1 cellular context compared by ENCODE assay signal in the genomic region with DNA sequence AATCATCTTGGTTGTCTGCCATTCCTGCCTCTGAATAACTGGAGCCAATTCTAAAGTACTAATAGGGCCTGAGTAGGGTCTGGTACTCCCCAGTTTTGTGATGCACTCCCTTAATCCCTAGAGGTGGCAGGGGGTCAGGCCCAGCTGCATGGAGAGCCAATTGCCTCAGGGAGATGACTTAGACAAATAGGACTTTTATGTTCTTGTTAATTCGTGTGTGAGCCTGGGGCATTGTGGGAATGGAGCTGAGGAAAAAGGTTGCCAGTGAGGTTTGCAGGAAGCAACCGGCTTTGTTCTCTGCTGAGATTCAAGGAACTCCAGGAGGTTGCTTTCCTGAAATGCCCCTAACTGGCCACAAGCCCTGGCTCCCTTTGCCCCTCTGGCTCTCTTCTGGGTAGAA.
TF ChIP-seq lines count a peak whose summit lies in the region.

No MANE protein-coding gene starts in this region.

TF ChIP-seq in GM23338, 12 proteins besides CTCF, POLR2A, EP300 and RAD21 (continued from another document):
- TF ChIP-seq STAT1 (IDR thresholded peaks at IDR 0.05; ENCODE audit: unreplicated experiment) = no peak
- no peak for TF ChIP-seq JUNB (IDR thresholded peaks at IDR 0.05; ENCODE audit: unreplicated experiment)
- TF ChIP-seq, protein P1, sequence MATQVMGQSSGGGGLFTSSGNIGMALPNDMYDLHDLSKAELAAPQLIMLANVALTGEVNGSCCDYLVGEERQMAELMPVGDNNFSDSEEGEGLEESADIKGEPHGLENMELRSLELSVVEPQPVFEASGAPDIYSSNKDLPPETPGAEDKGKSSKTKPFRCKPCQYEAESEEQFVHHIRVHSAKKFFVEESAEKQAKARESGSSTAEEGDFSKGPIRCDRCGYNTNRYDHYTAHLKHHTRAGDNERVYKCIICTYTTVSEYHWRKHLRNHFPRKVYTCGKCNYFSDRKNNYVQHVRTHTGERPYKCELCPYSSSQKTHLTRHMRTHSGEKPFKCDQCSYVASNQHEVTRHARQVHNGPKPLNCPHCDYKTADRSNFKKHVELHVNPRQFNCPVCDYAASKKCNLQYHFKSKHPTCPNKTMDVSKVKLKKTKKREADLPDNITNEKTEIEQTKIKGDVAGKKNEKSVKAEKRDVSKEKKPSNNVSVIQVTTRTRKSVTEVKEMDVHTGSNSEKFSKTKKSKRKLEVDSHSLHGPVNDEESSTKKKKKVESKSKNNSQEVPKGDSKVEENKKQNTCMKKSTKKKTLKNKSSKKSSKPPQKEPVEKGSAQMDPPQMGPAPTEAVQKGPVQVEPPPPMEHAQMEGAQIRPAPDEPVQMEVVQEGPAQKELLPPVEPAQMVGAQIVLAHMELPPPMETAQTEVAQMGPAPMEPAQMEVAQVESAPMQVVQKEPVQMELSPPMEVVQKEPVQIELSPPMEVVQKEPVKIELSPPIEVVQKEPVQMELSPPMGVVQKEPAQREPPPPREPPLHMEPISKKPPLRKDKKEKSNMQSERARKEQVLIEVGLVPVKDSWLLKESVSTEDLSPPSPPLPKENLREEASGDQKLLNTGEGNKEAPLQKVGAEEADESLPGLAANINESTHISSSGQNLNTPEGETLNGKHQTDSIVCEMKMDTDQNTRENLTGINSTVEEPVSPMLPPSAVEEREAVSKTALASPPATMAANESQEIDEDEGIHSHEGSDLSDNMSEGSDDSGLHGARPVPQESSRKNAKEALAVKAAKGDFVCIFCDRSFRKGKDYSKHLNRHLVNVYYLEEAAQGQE (IDR thresholded peaks at IDR 0.05; ENCODE audit: unreplicated experiment) = no peak
- no peak for TF ChIP-seq ZNF331 (CRISPR knock-in tag; IDR thresholded peaks at IDR 0.05; ENCODE audit: low read depth)
- TF ChIP-seq EZH2phosphoT487 (IDR thresholded peaks at IDR 0.05; ENCODE audit: unreplicated experiment) = no peak
- no peak for TF ChIP-seq POLR2AphosphoS5 (IDR thresholded peaks at IDR 0.05; ENCODE audit: low read depth)
- TF ChIP-seq ZNF114 (CRISPR knock-in tag; IDR thresholded peaks at IDR 0.05) = no peak
